In genomic region chr3:49554639-49555265, GRCh38 we compare ENCODE assay signal across 8 cellular contexts. TPM values are rescaled to one million over a fixed set of nuclear protein-coding genes. Genes with fewer than 3 reads are reported as not detected.
DNase-seq lines count a peak whose midpoint lies in the region; ATAC-seq, FAIRE-seq and TF ChIP-seq lines count a peak whose summit lies in the region.

No MANE protein-coding gene starts in this region.

- DNase-seq in GM12891 (ENCODE audit: insufficient read length, low spot score) (peak; percentile 68), HCT116 (ENCODE audit: low read depth, low spot score) (no peak), NT2/D1 (ENCODE audit: low read depth, low spot score) (no peak), GM13977 (ENCODE audit: low spot score) (no peak), NCI-H187 (lab: John Stamatoyannopoulos, UW) (no peak)
- DNase-seq in activated naive CD8-positive, alpha-beta T cell treated with anti-CD3 and anti-CD28 coated beads, Interleukin-2, amount 50 U/mL, for 16 hours (ENCODE audit: low read depth, low spot score), result peak; percentile 9

- H3K4me3 ChIP-seq in HCT116 (replicated peaks in 1 of 2; ENCODE audit: low read depth in 1 of 2, low read length in 2 of 2) (peak overlapping the region; percentile 44 to 55), NT2/D1 (ENCODE audit: insufficient read length, low read depth) (peak overlapping the region; percentile 65), iPS-11a (ENCODE audit: low read depth, low read length) (peak overlapping the region; percentile 55), skeletal muscle tissue (ENCODE audit: low read length in 3 of 3) (peak overlapping the region; percentile 31 to 71 (median 63))

- H4K20me1 ChIP-seq in HCT116 (ENCODE audit: insufficient read depth), result no peaks in the 10 kb centered on the region

- CTCF ChIA-PET in HCT116 (lab: Charles Lee), result interaction anchor here (1.1 to 1.5 kb wide), 2 partner anchors 15 to 117 kb away, joined by 4 to 10 read pairs; no protein-coding TSS in a partner anchor

- H3K27me3 ChIP-seq in HCT116 (ENCODE audit: insufficient read depth, low read length) (peaks cover 17% of the 10 kb centered on the region; the same call in 1 of the 2 replicates), NT2/D1 (ENCODE audit: insufficient read depth, insufficient read length) (peaks cover 30% of the 10 kb centered on the region), skeletal muscle tissue (ENCODE audit: control insufficient read depth in 3 of 3, insufficient read depth in 3 of 3, low read length in 3 of 3) (no peaks in the 10 kb centered on the region)

- no peaks in the 10 kb centered on the region for H3K36me3 ChIP-seq in HCT116 (ENCODE audit: control insufficient read depth in 1 of 2, insufficient read depth in 2 of 2, low read length in 2 of 2)
- H3K36me3 ChIP-seq in NT2/D1 (ENCODE audit: insufficient read depth, insufficient read length, low read length), result no peaks in the 10 kb centered on the region
- no peaks in the 10 kb centered on the region for H3K36me3 ChIP-seq in skeletal muscle tissue (ENCODE audit: control insufficient read depth in 3 of 3, insufficient read depth in 3 of 3, low read length in 3 of 3)

- RAD21 ChIA-PET in HCT116 (lab: Charles Lee; ENCODE audit: low non-redundant PET in 1 of 2, low total read pairs in 2 of 2, uncharacterized antibody in 2 of 2, unreplicated experiment in 2 of 2), result interaction anchor here (1.0 to 1.3 kb wide), 2 partner anchors 15 to 117 kb away, joined by 4 read pairs; no protein-coding TSS in a partner anchor

- H3K27ac ChIP-seq in HCT116 (ENCODE audit: low read depth, low read length) (no peak overlapping the region), skeletal muscle tissue (ENCODE audit: low read depth, low read length) (no peak overlapping the region)

- intact Hi-C loops in HCT116 (cut with micrococcal nuclease), result no loop called here

- no TSS peak for BruUV-seq in HCT116 (replicated peaks; lab: Mats Ljungman, UMichigan)

- no peak for TF ChIP-seq CTCF in HCT116 (IDR thresholded peaks at IDR 0.05 in 2 of 3, conservative IDR thresholded peaks at IDR 0.05 in 1 of 3; ENCODE audit: borderline replicate concordance in 1 of 3, insufficient read depth in 1 of 3, low read depth in 2 of 3, low read length in 2 of 3)
- TF ChIP-seq CTCF in GM13977 (IDR thresholded peaks at IDR 0.05; ENCODE audit: extremely low read depth, insufficient read depth, missing control alignments), result no peak

- peak; percentile 81 for ATAC-seq in HCT116

- TF ChIP-seq RAD21 in HCT116 (IDR thresholded peaks at IDR 0.05; ENCODE audit: low read depth), result no peak

- in situ Hi-C loops in GM13977 (cut with MboI; ENCODE audit: low pct_unique_long_range_greater_than_20kb, low sequenced_read_pairs, unreplicated experiment), result no loop called here

- H3K4me1 ChIP-seq in HCT116 (ENCODE audit: control insufficient read depth in 1 of 2, insufficient read depth in 2 of 2, low read length in 2 of 2) (peaks cover 6 to 16% of the 10 kb centered on the region in 2 experiments; a peak in 3 of 4 replicates), NT2/D1 (ENCODE audit: insufficient read depth, insufficient read length) (peaks cover 8% of the 10 kb centered on the region), skeletal muscle tissue (ENCODE audit: control insufficient read depth in 3 of 3, insufficient read depth in 3 of 3, low read length in 3 of 3) (peaks cover 13 to 20% (median 16%) of the 10 kb centered on the region in 3 donors)

- peaks cover 0 to 7% of the 10 kb centered on the region in 2 experiments; a peak in 2 of 4 replicates for H3K9me3 ChIP-seq in HCT116 (ENCODE audit: control insufficient read depth in 1 of 2, insufficient read depth in 1 of 2, low read depth in 1 of 2, low read length in 2 of 2)
- H3K9me3 ChIP-seq in NT2/D1 (ENCODE audit: insufficient read depth, low read length), result 0 out of 2 replicates have a peak, but pooled peaks cover 4% of the 10 kb centered on the region
- H3K9me3 ChIP-seq in skeletal muscle tissue (ENCODE audit: control insufficient read depth in 3 of 3, low read length in 3 of 3), result no peaks in the 10 kb centered on the region

- H3K9ac ChIP-seq in HCT116 (ENCODE audit: low read length) (no peak overlapping the region), NT2/D1 (ENCODE audit: insufficient read length, low read depth) (peak overlapping the region; percentile 71), skeletal muscle tissue (ENCODE audit: low read depth in 1 of 3, low read length in 3 of 3) (peak overlapping the region in 2 of 3 donors; percentile 19 to 54)

- no peak for TF ChIP-seq POLR2A in GM12891 (IDR thresholded peaks at IDR 0.05; ENCODE audit: low read depth, low read length)
- TF ChIP-seq POLR2A in HCT116 (IDR thresholded peaks at IDR 0.05; ENCODE audit: borderline replicate concordance, extremely low read depth, insufficient read depth, insufficient read length), result no peak

- POLR2A ChIA-PET in HCT116 (lab: Charles Lee), result interaction anchor here (0.8 to 1.0 kb wide), 3 partner anchors 12 to 18 kb away, joined by 3 to 6 read pairs (median 3); no protein-coding TSS in a partner anchor

- H2AFZ ChIP-seq in HCT116 (ENCODE audit: low read depth, low read length, poor library complexity, severe bottlenecking), result no peak overlapping the region

- H3K79me2 ChIP-seq in HCT116 (ENCODE audit: insufficient read depth, low read length), result no peaks in the 10 kb centered on the region

- H3K9me2 ChIP-seq in HCT116 (ENCODE audit: insufficient read depth), result no peaks in the 10 kb centered on the region

- no peak for FAIRE-seq in GM12891 (lab: Jason Lieb, UNC)

- peak overlapping the region; percentile 86 for H3K4me2 ChIP-seq in HCT116 (ENCODE audit: low read length)

TF ChIP-seq in GM12891, 5 proteins besides CTCF, POLR2A, EP300 and RAD21:
- TF ChIP-seq SPI1 (IDR thresholded peaks at IDR 0.05; ENCODE audit: low read depth, low read length), result no peak
- TF ChIP-seq POU2F2 (IDR thresholded peaks at IDR 0.05; ENCODE audit: low read depth, low read length), result no peak
- TF ChIP-seq PAX5 (IDR thresholded peaks at IDR 0.05; ENCODE audit: insufficient read depth, low read length, severe bottlenecking), result no peak
- no peak for TF ChIP-seq POLR2AphosphoS5 (IDR thresholded peaks at IDR 0.05; ENCODE audit: low read depth, low read length)
- TF ChIP-seq TAF1 (IDR thresholded peaks at IDR 0.05; ENCODE audit: low read depth, low read length), result no peak
TF ChIP-seq in GM12891: peak in this region for 0.

TF ChIP-seq in HCT116, 20 proteins besides CTCF, POLR2A, EP300 and RAD21:
- 0 out of 2 replicates have a peak, but pooled peaks have one; percentile 29 for TF ChIP-seq SIN3A (IDR thresholded peaks at IDR 0.05; ENCODE audit: low read depth)
- TF ChIP-seq YY1 (IDR thresholded peaks at IDR 0.05; ENCODE audit: extremely low read depth, insufficient replicate concordance, low read depth, low read length), result no peak
- TF ChIP-seq ELF1 (IDR thresholded peaks at IDR 0.05; ENCODE audit: borderline replicate concordance, low read depth), result no peak
- TF ChIP-seq CEBPB (IDR thresholded peaks at IDR 0.05; ENCODE audit: low read depth), result no peak
- no peak for TF ChIP-seq ZNF274 (IDR thresholded peaks at IDR 0.05; ENCODE audit: low read depth, low read length)
- TF ChIP-seq, protein P1, sequence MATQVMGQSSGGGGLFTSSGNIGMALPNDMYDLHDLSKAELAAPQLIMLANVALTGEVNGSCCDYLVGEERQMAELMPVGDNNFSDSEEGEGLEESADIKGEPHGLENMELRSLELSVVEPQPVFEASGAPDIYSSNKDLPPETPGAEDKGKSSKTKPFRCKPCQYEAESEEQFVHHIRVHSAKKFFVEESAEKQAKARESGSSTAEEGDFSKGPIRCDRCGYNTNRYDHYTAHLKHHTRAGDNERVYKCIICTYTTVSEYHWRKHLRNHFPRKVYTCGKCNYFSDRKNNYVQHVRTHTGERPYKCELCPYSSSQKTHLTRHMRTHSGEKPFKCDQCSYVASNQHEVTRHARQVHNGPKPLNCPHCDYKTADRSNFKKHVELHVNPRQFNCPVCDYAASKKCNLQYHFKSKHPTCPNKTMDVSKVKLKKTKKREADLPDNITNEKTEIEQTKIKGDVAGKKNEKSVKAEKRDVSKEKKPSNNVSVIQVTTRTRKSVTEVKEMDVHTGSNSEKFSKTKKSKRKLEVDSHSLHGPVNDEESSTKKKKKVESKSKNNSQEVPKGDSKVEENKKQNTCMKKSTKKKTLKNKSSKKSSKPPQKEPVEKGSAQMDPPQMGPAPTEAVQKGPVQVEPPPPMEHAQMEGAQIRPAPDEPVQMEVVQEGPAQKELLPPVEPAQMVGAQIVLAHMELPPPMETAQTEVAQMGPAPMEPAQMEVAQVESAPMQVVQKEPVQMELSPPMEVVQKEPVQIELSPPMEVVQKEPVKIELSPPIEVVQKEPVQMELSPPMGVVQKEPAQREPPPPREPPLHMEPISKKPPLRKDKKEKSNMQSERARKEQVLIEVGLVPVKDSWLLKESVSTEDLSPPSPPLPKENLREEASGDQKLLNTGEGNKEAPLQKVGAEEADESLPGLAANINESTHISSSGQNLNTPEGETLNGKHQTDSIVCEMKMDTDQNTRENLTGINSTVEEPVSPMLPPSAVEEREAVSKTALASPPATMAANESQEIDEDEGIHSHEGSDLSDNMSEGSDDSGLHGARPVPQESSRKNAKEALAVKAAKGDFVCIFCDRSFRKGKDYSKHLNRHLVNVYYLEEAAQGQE (IDR thresholded peaks at IDR 0.05; ENCODE audit: low read depth), result peak; percentile 66
- no peak for TF ChIP-seq MAX (IDR thresholded peaks at IDR 0.05)
- no peak for TF ChIP-seq SRF (IDR thresholded peaks at IDR 0.05; ENCODE audit: low read depth)
- no peak for TF ChIP-seq JUND (IDR thresholded peaks at IDR 0.05)
- no peak for TF ChIP-seq POLR2AphosphoS5 (IDR thresholded peaks at IDR 0.05; ENCODE audit: low read depth, low read length)

RNA-seq across cellular contexts. Expression of gene BSN, which starts 0.5 kb away (rescaled TPM):
- 0.04 TPM for polyA plus RNA-seq in GM12891 (2012; ENCODE audit: low read depth, missing spikeins)
- 1.5 TPM for total RNA-seq in HCT116 (2021; ENCODE audit: unreplicated experiment)
- polyA plus RNA-seq in HCT116 (2012), result 0.42 and 0.46 TPM in 2 replicates
- under 0.01 TPM for total RNA-seq in skeletal muscle tissue

Comparison
In these comparisons a context has a peak if more than half of its experiments do, and no peak if none do; other contexts are left out.
1. DNase-seq: peak in GM12891 (single experiment) and activated naive CD8-positive, alpha-beta T cell treated with anti-CD3 and anti-CD28 coated beads, Interleukin-2, amount 50 U/mL, for 16 hours (single experiment); none in HCT116 (single experiment), NT2/D1 (single experiment), GM13977 (single experiment) and NCI-H187 (0 of 2).
2. Peak in every context shown above with its lines, with median percentiles within 50 percentile points of each other: H3K4me3 ChIP-seq.